Comparison of ENCODE assay signal across 2 cellular contexts in the genomic region with DNA sequence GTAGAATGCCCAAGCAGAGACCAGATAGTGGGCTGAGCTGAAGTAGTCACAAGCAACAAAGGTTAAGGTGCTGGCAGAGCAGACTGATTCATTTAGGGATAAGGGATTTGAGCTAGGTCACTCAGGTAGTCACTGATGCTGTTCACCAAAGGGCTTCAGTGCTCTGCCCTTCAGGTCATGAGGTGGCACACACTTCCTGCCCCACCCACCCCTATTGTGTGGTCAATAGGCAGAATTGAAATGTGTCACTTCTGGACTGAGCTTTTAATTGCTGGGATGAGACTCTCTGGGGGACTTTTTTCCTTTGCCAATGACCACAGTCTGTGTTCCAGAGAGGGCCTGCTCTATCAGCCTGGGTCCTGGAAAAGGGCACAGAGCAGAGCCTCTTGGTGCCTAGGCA.
TF ChIP-seq lines count a peak whose summit lies in the region.

No MANE protein-coding gene starts in this region.

TF ChIP-seq in HCT116, 20 proteins besides CTCF, POLR2A, EP300 and RAD21:
- TF ChIP-seq, protein P1, sequence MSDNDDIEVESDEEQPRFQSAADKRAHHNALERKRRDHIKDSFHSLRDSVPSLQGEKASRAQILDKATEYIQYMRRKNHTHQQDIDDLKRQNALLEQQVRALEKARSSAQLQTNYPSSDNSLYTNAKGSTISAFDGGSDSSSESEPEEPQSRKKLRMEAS (IDR thresholded peaks at IDR 0.05): no peak
- TF ChIP-seq FOSL1 (IDR thresholded peaks at IDR 0.05; ENCODE audit: low read depth) (no peak), ZNF274 (IDR thresholded peaks at IDR 0.05; ENCODE audit: low read depth, low read length) (no peak), YY1 (IDR thresholded peaks at IDR 0.05; ENCODE audit: extremely low read depth, insufficient replicate concordance, low read depth, low read length) (no peak)

TF ChIP-seq in GM23338, 12 proteins besides CTCF, POLR2A, EP300 and RAD21:
- no peak for TF ChIP-seq EZH2phosphoT487 (IDR thresholded peaks at IDR 0.05; ENCODE audit: unreplicated experiment)
- no peak for TF ChIP-seq ZNF114 (CRISPR knock-in tag; IDR thresholded peaks at IDR 0.05)
- TF ChIP-seq JUNB (IDR thresholded peaks at IDR 0.05; ENCODE audit: unreplicated experiment): no peak
- TF ChIP-seq STAT1 (IDR thresholded peaks at IDR 0.05; ENCODE audit: unreplicated experiment): no peak
- TF ChIP-seq, protein P2, sequence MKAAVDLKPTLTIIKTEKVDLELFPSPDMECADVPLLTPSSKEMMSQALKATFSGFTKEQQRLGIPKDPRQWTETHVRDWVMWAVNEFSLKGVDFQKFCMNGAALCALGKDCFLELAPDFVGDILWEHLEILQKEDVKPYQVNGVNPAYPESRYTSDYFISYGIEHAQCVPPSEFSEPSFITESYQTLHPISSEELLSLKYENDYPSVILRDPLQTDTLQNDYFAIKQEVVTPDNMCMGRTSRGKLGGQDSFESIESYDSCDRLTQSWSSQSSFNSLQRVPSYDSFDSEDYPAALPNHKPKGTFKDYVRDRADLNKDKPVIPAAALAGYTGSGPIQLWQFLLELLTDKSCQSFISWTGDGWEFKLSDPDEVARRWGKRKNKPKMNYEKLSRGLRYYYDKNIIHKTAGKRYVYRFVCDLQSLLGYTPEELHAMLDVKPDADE (IDR thresholded peaks at IDR 0.05): no peak
- no peak for TF ChIP-seq POLR2AphosphoS5 (IDR thresholded peaks at IDR 0.05; ENCODE audit: low read depth)
- TF ChIP-seq ZNF331 (CRISPR knock-in tag; IDR thresholded peaks at IDR 0.05; ENCODE audit: low read depth): no peak
- no peak for TF ChIP-seq EZH2 (IDR thresholded peaks at IDR 0.05; ENCODE audit: low read depth, unreplicated experiment)
- TF ChIP-seq, protein P3, sequence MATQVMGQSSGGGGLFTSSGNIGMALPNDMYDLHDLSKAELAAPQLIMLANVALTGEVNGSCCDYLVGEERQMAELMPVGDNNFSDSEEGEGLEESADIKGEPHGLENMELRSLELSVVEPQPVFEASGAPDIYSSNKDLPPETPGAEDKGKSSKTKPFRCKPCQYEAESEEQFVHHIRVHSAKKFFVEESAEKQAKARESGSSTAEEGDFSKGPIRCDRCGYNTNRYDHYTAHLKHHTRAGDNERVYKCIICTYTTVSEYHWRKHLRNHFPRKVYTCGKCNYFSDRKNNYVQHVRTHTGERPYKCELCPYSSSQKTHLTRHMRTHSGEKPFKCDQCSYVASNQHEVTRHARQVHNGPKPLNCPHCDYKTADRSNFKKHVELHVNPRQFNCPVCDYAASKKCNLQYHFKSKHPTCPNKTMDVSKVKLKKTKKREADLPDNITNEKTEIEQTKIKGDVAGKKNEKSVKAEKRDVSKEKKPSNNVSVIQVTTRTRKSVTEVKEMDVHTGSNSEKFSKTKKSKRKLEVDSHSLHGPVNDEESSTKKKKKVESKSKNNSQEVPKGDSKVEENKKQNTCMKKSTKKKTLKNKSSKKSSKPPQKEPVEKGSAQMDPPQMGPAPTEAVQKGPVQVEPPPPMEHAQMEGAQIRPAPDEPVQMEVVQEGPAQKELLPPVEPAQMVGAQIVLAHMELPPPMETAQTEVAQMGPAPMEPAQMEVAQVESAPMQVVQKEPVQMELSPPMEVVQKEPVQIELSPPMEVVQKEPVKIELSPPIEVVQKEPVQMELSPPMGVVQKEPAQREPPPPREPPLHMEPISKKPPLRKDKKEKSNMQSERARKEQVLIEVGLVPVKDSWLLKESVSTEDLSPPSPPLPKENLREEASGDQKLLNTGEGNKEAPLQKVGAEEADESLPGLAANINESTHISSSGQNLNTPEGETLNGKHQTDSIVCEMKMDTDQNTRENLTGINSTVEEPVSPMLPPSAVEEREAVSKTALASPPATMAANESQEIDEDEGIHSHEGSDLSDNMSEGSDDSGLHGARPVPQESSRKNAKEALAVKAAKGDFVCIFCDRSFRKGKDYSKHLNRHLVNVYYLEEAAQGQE (IDR thresholded peaks at IDR 0.05; ENCODE audit: unreplicated experiment): no peak
- no peak for TF ChIP-seq CREB1 (CRISPR knock-in tag; IDR thresholded peaks at IDR 0.05; ENCODE audit: low read depth)
- TF ChIP-seq, protein P4, sequence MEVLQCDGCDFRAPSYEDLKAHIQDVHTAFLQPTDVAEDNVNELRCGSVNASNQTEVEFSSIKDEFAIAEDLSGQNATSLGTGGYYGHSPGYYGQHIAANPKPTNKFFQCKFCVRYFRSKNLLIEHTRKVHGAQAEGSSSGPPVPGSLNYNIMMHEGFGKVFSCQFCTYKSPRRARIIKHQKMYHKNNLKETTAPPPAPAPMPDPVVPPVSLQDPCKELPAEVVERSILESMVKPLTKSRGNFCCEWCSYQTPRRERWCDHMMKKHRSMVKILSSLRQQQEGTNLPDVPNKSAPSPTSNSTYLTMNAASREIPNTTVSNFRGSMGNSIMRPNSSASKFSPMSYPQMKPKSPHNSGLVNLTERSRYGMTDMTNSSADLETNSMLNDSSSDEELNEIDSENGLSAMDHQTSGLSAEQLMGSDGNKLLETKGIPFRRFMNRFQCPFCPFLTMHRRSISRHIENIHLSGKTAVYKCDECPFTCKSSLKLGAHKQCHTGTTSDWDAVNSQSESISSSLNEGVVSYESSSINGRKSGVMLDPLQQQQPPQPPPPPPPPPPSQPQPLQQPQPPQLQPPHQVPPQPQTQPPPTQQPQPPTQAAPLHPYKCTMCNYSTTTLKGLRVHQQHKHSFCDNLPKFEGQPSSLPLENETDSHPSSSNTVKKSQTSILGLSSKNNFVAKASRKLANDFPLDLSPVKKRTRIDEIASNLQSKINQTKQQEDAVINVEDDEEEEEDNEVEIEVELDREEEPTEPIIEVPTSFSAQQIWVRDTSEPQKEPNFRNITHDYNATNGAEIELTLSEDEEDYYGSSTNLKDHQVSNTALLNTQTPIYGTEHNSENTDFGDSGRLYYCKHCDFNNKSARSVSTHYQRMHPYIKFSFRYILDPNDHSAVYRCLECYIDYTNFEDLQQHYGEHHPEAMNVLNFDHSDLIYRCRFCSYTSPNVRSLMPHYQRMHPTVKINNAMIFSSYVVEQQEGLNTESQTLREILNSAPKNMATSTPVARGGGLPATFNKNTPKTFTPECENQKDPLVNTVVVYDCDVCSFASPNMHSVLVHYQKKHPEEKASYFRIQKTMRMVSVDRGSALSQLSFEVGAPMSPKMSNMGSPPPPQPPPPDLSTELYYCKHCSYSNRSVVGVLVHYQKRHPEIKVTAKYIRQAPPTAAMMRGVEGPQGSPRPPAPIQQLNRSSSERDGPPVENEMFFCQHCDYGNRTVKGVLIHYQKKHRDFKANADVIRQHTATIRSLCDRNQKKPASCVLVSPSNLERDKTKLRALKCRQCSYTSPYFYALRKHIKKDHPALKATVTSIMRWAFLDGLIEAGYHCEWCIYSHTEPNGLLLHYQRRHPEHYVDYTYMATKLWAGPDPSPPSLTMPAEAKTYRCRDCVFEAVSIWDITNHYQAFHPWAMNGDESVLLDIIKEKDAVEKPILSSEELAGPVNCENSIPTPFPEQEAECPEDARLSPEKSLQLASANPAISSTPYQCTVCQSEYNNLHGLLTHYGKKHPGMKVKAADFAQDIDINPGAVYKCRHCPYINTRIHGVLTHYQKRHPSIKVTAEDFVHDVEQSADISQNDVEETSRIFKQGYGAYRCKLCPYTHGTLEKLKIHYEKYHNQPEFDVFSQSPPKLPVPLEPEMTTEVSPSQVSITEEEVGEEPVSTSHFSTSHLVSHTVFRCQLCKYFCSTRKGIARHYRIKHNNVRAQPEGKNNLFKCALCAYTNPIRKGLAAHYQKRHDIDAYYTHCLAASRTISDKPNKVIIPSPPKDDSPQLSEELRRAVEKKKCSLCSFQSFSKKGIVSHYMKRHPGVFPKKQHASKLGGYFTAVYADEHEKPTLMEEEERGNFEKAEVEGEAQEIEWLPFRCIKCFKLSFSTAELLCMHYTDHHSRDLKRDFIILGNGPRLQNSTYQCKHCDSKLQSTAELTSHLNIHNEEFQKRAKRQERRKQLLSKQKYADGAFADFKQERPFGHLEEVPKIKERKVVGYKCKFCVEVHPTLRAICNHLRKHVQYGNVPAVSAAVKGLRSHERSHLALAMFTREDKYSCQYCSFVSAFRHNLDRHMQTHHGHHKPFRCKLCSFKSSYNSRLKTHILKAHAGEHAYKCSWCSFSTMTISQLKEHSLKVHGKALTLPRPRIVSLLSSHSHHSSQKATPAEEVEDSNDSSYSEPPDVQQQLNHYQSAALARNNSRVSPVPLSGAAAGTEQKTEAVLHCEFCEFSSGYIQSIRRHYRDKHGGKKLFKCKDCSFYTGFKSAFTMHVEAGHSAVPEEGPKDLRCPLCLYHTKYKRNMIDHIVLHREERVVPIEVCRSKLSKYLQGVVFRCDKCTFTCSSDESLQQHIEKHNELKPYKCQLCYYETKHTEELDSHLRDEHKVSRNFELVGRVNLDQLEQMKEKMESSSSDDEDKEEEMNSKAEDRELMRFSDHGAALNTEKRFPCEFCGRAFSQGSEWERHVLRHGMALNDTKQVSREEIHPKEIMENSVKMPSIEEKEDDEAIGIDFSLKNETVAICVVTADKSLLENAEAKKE (CRISPR knock-in tag; IDR thresholded peaks at IDR 0.05): no peak
- no peak for TF ChIP-seq NANOG (IDR thresholded peaks at IDR 0.05; ENCODE audit: borderline replicate concordance)
